ENCODE assay signal across 16 cellular contexts in the genomic region with DNA sequence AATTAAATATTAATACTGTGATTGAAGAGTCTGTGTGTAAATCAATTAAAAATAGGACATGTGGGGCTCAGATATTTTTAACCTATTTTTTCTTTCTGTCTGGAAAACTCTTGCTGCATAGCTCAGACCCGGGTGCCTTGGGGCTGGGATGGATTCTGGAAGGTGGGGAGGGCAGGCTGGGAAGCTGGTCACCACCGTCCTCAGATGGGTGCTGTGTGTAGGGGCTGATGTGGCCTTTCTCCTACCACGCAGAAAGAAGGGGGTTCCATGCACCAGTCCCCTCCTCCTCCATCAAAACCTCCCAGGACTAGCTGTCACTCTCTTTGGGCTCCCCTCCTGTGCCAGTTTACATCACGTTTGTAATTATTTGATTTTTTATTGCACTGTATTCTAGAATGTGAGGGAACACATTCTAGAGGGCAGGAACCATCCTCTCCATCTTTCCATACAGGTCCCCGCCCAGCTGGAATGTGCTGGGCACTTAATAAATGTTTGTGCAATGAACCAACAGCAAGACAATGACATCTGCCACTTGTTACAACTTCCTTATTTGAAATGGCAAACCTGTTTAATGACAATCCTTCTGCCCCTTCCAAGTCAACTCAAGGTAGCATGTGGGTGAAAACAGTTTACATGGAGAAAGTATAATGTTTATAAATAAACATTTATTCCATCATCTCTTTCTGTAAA.
A peak's percentile ranks its signal among the peaks of the same experiment; 100 is the strongest.
DNase-seq lines count a peak whose midpoint lies in the region; ATAC-seq and TF ChIP-seq lines count a peak whose summit lies in the region.
"Had no signal": no experiment of that assay in that cellular context is flagged by ENCODE, and none has a peak within 500 bp of the region (broad histone marks: within the 10 kb centered on the region; RNA-seq: fewer than 3 reads in every experiment).

No MANE protein-coding gene starts in this region.

- no peak for TF ChIP-seq EP300 in esophagus muscularis mucosa (IDR thresholded peaks at IDR 0.05)

- ATAC-seq in GM21390 (IDR thresholded peaks at IDR 0.05; ENCODE audit: unreplicated experiment) = no peak
- no peak for ATAC-seq in GM21515 (IDR thresholded peaks at IDR 0.05; ENCODE audit: unreplicated experiment)
- ATAC-seq: HepG2 had no signal

- H3K4me3 ChIP-seq in KMS-11 (IDR thresholded peaks at IDR 0.05; ENCODE audit: insufficient read depth, low read depth, low read length) (no peak overlapping the region), esophagus muscularis mucosa (no peak overlapping the region), prostate gland (no peak overlapping the region)
- H3K4me3 ChIP-seq: BLaER1 treated with 17β-estradiol and CSF1 and Interleukin-3, amounts not matched to agents 10 nM and 100 nM had no signal

- 92% methylated on average over 5 of the region's 5 CpGs for WGBS in esophagus muscularis mucosa
- WGBS in prostate gland = 62% methylated on average over 5 of the region's 5 CpGs

- peak overlapping the region; percentile 79 for H3K27ac ChIP-seq in KMS-11
- no peak overlapping the region for H3K27ac ChIP-seq in esophagus muscularis mucosa (replicated peaks in 1 of 4)
- H3K27ac ChIP-seq in prostate gland = peak overlapping the region; percentile 35 to 45

- intact Hi-C loops in esophagus muscularis mucosa (cut with DNase I) = no loop called here
- intact Hi-C loops in prostate gland (cut with DNase I) = no loop called here

- peak overlapping the region; percentile 43 for H3K9ac ChIP-seq in KMS-11
- H3K9ac ChIP-seq: BLaER1 treated with 17β-estradiol and CSF1 and Interleukin-3, amounts not matched to agents 10 nM and 100 nM had no signal

- no peaks in the 10 kb centered on the region for H3K27me3 ChIP-seq in KMS-11 (ENCODE audit: insufficient read depth, low read depth)
- H3K27me3 ChIP-seq in esophagus muscularis mucosa = no peaks in the 10 kb centered on the region
- no peaks in the 10 kb centered on the region for H3K27me3 ChIP-seq in prostate gland (replicated peaks; ENCODE audit: insufficient read depth)
- H3K27me3 ChIP-seq: BLaER1 treated with 17β-estradiol and CSF1 and Interleukin-3, amounts not matched to agents 10 nM and 100 nM had no signal

- H3K4me2 ChIP-seq in KMS-11 = peak overlapping the region; percentile 80

- H3K79me2 ChIP-seq in KMS-11 (ENCODE audit: insufficient read depth, low read depth) = no peaks in the 10 kb centered on the region

- no peak for TF ChIP-seq CTCF in KMS-11 (conservative IDR thresholded peaks at IDR 0.05; ENCODE audit: low read depth, low read length)
- no peak for TF ChIP-seq CTCF in esophagus muscularis mucosa (IDR thresholded peaks at IDR 0.05)
- TF ChIP-seq CTCF in prostate gland (IDR thresholded peaks at IDR 0.05) = no peak

- H3K4me1 ChIP-seq in KMS-11 (ENCODE audit: low read depth, poor library complexity, severe bottlenecking) = peaks cover 61% of the 10 kb centered on the region
- peaks cover 14 to 18% (median 17%) of the 10 kb centered on the region in 4 donors for H3K4me1 ChIP-seq in esophagus muscularis mucosa
- no peaks in the 10 kb centered on the region for H3K4me1 ChIP-seq in prostate gland (replicated peaks)

- H3K36me3 ChIP-seq in KMS-11 (ENCODE audit: insufficient read depth) = no peaks in the 10 kb centered on the region
- no peaks in the 10 kb centered on the region for H3K36me3 ChIP-seq in esophagus muscularis mucosa
- no peaks in the 10 kb centered on the region for H3K36me3 ChIP-seq in prostate gland
- H3K36me3 ChIP-seq: BLaER1 treated with 17β-estradiol and CSF1 and Interleukin-3, amounts not matched to agents 10 nM and 100 nM had no signal

- peak overlapping the region; percentile 58; the same call in 1 of the 2 replicates for H2AFZ ChIP-seq in KMS-11 (ENCODE audit: low read depth)

- no peak for TF ChIP-seq POLR2A in esophagus muscularis mucosa (IDR thresholded peaks at IDR 0.05; ENCODE audit: low read depth)
- no peak for TF ChIP-seq POLR2A in prostate gland (IDR thresholded peaks at IDR 0.05)

- no peaks in the 10 kb centered on the region for H4K20me1 ChIP-seq in KMS-11 (ENCODE audit: insufficient read depth)
- H4K20me1 ChIP-seq: BLaER1 treated with 17β-estradiol and CSF1 and Interleukin-3, amounts not matched to agents 10 nM and 100 nM had no signal

- H3K9me3 ChIP-seq in esophagus muscularis mucosa (no peaks in the 10 kb centered on the region), prostate gland (no peaks in the 10 kb centered on the region)

- DNase-seq in DMS53 treated with DMSO at 0.1 percent for 48 hours (lab: John Stamatoyannopoulos, UW; ENCODE audit: unreplicated experiment) = peak; percentile 38
- peak; percentile 66 for DNase-seq in esophagus muscularis mucosa (ENCODE audit: extremely low spot score)
- DNase-seq in prostate gland (ENCODE audit: low spot score) = peak; percentile 66
- no peak for DNase-seq in RKO (ENCODE audit: low spot score)
- DNase-seq: COR-L47, HCEC 1CT, Kasumi-1, NCI-H1048, NCI-H146, NCI-H2227 treated with DMSO at 0.1 percent for 48 hours, NCI-H748 treated with DMSO at 0.1 percent for 48 hours had no signal

Comparison
In these comparisons a context has a peak if more than half of its experiments do, and no peak if none do; other contexts are left out.
1. H3K27ac ChIP-seq: peak in KMS-11 (single experiment) and prostate gland (2 of 2); none in esophagus muscularis mucosa (0 of 4).